In genomic region chr6:105921781-105922180, GRCh38 we compare ENCODE assay signal across 16 cellular contexts.
"Had no signal": no experiment of that assay in that cellular context is flagged by ENCODE, and none has a peak within 500 bp of the region (broad histone marks: within the 10 kb centered on the region; RNA-seq: fewer than 3 reads in every experiment).

No MANE protein-coding gene starts in this region.

- H3K27ac ChIP-seq: epithelial cell of prostate, esophagus muscularis mucosa, heart left ventricle, psoas muscle, right lobe of liver, tibial artery, upper lobe of right lung had no signal

- H3K4me3 ChIP-seq: esophagus muscularis mucosa, heart left ventricle, psoas muscle, right lobe of liver, tibial artery, upper lobe of right lung had no signal

- H3K4me1 ChIP-seq: psoas muscle, right lobe of liver, tibial artery, upper lobe of right lung had no signal

- H3K27me3 ChIP-seq: esophagus muscularis mucosa, heart left ventricle, right lobe of liver, tibial artery, upper lobe of right lung had no signal

- H3K9me3 ChIP-seq: esophagus muscularis mucosa, heart left ventricle, psoas muscle, right lobe of liver, tibial artery, upper lobe of right lung had no signal

- H3K36me3 ChIP-seq: esophagus muscularis mucosa, heart left ventricle, right lobe of liver, tibial artery, upper lobe of right lung had no signal

- ATAC-seq: effector memory CD8-positive, alpha-beta T cell; heart left ventricle; naive thymus-derived CD4-positive, alpha-beta T cell; psoas muscle; right lobe of liver; stimulated activated memory B cell treated with anti-CD40 and anti-IgM and Interleukin-4, amounts not matched to agents 10 μg/mL and 1 μg/mL and 100 μg/mL, for 72 hours; upper lobe of right lung had no signal

- DNase-seq: effector memory CD8-positive, alpha-beta T cell; heart left ventricle; hypothalamus; kidney glomerular epithelial cell; mammary epithelial cell; naive thymus-derived CD4-positive, alpha-beta T cell; nephron progenitor cell; psoas muscle; retina; right lobe of liver; stimulated activated CD4-positive, alpha-beta T cell treated with anti-CD3 and anti-CD28 coated beads, Interleukin-4, amount 100 ng/mL, for 24 hours; tibial artery; upper lobe of right lung had no signal
